Comparison of ENCODE assay signal across 12 cellular contexts in the genomic region with DNA sequence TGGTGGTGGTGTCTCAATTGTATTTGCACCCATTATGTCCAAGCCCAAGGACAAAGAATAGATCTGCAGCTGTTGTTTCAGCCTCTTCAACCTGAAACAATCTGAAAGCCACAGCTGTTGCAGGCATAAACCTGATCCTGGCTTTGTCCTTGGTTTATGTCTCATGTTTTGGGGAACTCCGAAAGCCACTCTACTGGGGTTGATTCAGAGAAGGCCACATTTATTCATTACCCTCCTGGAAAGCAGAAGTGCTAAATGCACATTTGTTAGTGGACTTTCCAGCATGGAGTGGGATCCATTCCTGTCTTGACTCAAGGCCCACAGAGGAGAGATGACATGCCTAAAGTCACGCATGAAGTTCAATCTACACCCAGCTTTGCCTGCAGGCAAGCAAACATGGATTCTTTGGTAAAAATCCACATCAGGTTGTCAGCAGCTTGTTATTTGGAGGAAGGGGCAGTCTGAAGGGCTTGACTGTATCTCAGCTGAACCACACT. TPM values are rescaled to one million over a fixed set of nuclear protein-coding genes. Genes with fewer than 3 reads are reported as not detected.
DNase-seq lines count a peak whose midpoint lies in the region; ATAC-seq and TF ChIP-seq lines count a peak whose summit lies in the region.
"Had no signal": no experiment of that assay in that cellular context is flagged by ENCODE, and none has a peak within 500 bp of the region (broad histone marks: within the 10 kb centered on the region; RNA-seq: fewer than 3 reads in every experiment).

No MANE protein-coding gene starts in this region.

- ATAC-seq in GM19023 (IDR thresholded peaks at IDR 0.05; ENCODE audit: unreplicated experiment) (peak; percentile 72), HG03095 (IDR thresholded peaks at IDR 0.05; ENCODE audit: unreplicated experiment) (peak; percentile 66)

- 100% methylated on average over 2 of the region's 2 CpGs for WGBS in mammary epithelial cell (ENCODE audit: low coverage, missing lambda C conversion rate)
- 100% methylated on average over 2 of the region's 2 CpGs for WGBS in thyroid gland, 2 donors

- peaks cover 0 to 2% of the 10 kb centered on the region in 2 donors for H3K27me3 Mint-ChIP-seq in CD8-positive, alpha-beta memory T cell

- H2AFZ ChIP-seq in mammary epithelial cell (ENCODE audit: low read depth, low read length) = peak overlapping the region; percentile 81

- H4K20me1 ChIP-seq in mammary epithelial cell (ENCODE audit: insufficient read depth, low read length) = no peaks in the 10 kb centered on the region

- H3K36me3 ChIP-seq in CD8-positive, alpha-beta memory T cell (ENCODE audit: insufficient read depth, low read length) = no peaks in the 10 kb centered on the region
- H3K36me3 ChIP-seq in mammary epithelial cell (ENCODE audit: insufficient read depth, low read length) = no peaks in the 10 kb centered on the region
- H3K36me3 ChIP-seq in thyroid gland = no peaks in the 10 kb centered on the region
- H3K36me3 ChIP-seq: neutrophil had no signal

- H3K4me1 Mint-ChIP-seq in CD8-positive, alpha-beta memory T cell = peaks cover 42 to 58% (median 49%) of the 10 kb centered on the region in 3 donors

- no peak overlapping the region for H3K4me2 ChIP-seq in mammary epithelial cell (ENCODE audit: insufficient read depth, low read depth, low read length)

- peaks cover 41% of the 10 kb centered on the region for H3K4me1 ChIP-seq in CD8-positive, alpha-beta memory T cell (ENCODE audit: insufficient read depth, low read length)
- peaks cover 47% of the 10 kb centered on the region for H3K4me1 ChIP-seq in mammary epithelial cell (ENCODE audit: insufficient read depth, low read length)
- no peaks in the 10 kb centered on the region for H3K4me1 ChIP-seq in thyroid gland

- no peaks in the 10 kb centered on the region for H3K79me2 ChIP-seq in mammary epithelial cell (ENCODE audit: insufficient read depth, low read length)

- H3K4me3 Mint-ChIP-seq in CD8-positive, alpha-beta memory T cell = no peak overlapping the region

- H3K27me3 ChIP-seq in CD8-positive, alpha-beta memory T cell (ENCODE audit: insufficient read depth, low read length, poor library complexity, severe bottlenecking) = no peaks in the 10 kb centered on the region
- H3K27me3 ChIP-seq in mammary epithelial cell (ENCODE audit: insufficient read depth, low read length) (no peaks in the 10 kb centered on the region), thyroid gland (no peaks in the 10 kb centered on the region)
- H3K27me3 ChIP-seq: neutrophil had no signal

- no peaks in the 10 kb centered on the region for H3K9me3 ChIP-seq in CD8-positive, alpha-beta memory T cell (ENCODE audit: low read length)
- no peaks in the 10 kb centered on the region for H3K9me3 ChIP-seq in mammary epithelial cell (replicated peaks; ENCODE audit: insufficient read depth, low read length)
- no peaks in the 10 kb centered on the region for H3K9me3 ChIP-seq in thyroid gland
- H3K9me3 ChIP-seq: neutrophil had no signal

- H3K36me3 Mint-ChIP-seq in CD8-positive, alpha-beta memory T cell = peaks cover 0 to 2% (median 0%) of the 10 kb centered on the region in 3 donors

- H3K9ac ChIP-seq in mammary epithelial cell (ENCODE audit: insufficient read depth, low read length) = peak overlapping the region; percentile 6

- dilution Hi-C loops in mammary epithelial cell (cut with HindIII; ENCODE audit: low sequenced_read_pairs) = no loop called here

- H3K9me3 Mint-ChIP-seq in CD8-positive, alpha-beta memory T cell = no peaks in the 10 kb centered on the region

- H3K4me3 ChIP-seq in CD8-positive, alpha-beta memory T cell (ENCODE audit: low read length) = no peak overlapping the region
- H3K4me3 ChIP-seq in mammary epithelial cell (replicated peaks in 1 of 3; ENCODE audit: insufficient read depth in 1 of 3, low read depth in 2 of 3, low read length in 3 of 3) = no peak overlapping the region
- no peak overlapping the region for H3K4me3 ChIP-seq in thyroid gland (replicated peaks in 1 of 3)
- H3K4me3 ChIP-seq: SK-N-MC had no signal

- intact Hi-C loops in mammary epithelial cell (cut with micrococcal nuclease) (no loop called here), thyroid gland (cut with DNase I) (no loop called here)

- TF ChIP-seq CTCF in mammary epithelial cell (conservative IDR thresholded peaks at IDR 0.05 in 1 of 2, IDR thresholded peaks at IDR 0.05 in 1 of 2; ENCODE audit: extremely low read depth in 1 of 2, insufficient read depth in 1 of 2, low read depth in 1 of 2, low read length in 2 of 2) (no peak), thyroid gland (IDR thresholded peaks at IDR 0.05) (no peak)

- peak overlapping the region in 2 of 8 donors; percentile 7 to 38 for H3K27ac Mint-ChIP-seq in CD8-positive, alpha-beta memory T cell

- POLR2A ChIA-PET in CD8-positive, alpha-beta memory T cell (lab: Charles Lee) = no interaction called here

- in situ Hi-C loops in mammary epithelial cell (cut with MboI; ENCODE audit: low sequenced_read_pairs in 2 of 2) = no loop called here

- BruUV-seq in mammary epithelial cell (replicated peaks; lab: Mats Ljungman, UMichigan) = no TSS peak

- no peak for DNase-seq in CD8-positive, alpha-beta memory T cell
- DNase-seq in mammary epithelial cell (peak; percentile 78), activated gamma-delta T cell treated with Interleukin-2 at 50 U/mL for 16 hours (no peak), NCI-H146 treated with DMSO at 0.1 percent for 48 hours (lab: John Stamatoyannopoulos, UW; ENCODE audit: unreplicated experiment) (no peak), thyroid gland (no peak)
- no peak for DNase-seq in activated CD4-positive, alpha-beta T cell treated with anti-CD3 and anti-CD28 coated beads, Interleukin-2, amount 50 U/mL, for 1 hour

- CTCF ChIA-PET in CD8-positive, alpha-beta memory T cell (lab: Charles Lee) = no interaction called here
- CTCF ChIA-PET in mammary epithelial cell (lab: Charles Lee; ENCODE audit: low non-redundant PET) = no interaction called here

- no peak for TF ChIP-seq POLR2A in thyroid gland (IDR thresholded peaks at IDR 0.05)

- H3K27ac ChIP-seq in CD8-positive, alpha-beta memory T cell (ENCODE audit: low read depth, low read length) = peak overlapping the region; percentile 12
- H3K27ac ChIP-seq in mammary epithelial cell (ENCODE audit: insufficient read depth, low read depth, low read length) (peak overlapping the region; percentile 47), thyroid gland (no peak overlapping the region)
- H3K27ac ChIP-seq: neutrophil, SK-N-MC had no signal

RNA-seq across cellular contexts. Expression of a gene that starts 36.0 kb away (rescaled TPM):
- 10 to 100 TPM; 26.5 to 26.8 TPM for total RNA-seq in CD8-positive, alpha-beta memory T cell
- polyA plus RNA-seq in CD8-positive, alpha-beta memory T cell = 4.1 TPM
- total RNA-seq in mammary epithelial cell = 1 to 10 TPM; 1.0 to 4.5 TPM
- polyA plus RNA-seq in mammary epithelial cell = 32.3 TPM
- 96.8 TPM for polyA minus RNA-seq in mammary epithelial cell
- 10 to 100 TPM in 2 of 4 donors, 1 to 10 TPM in 2; 6.4 to 15.2 (median 10.0) TPM for total RNA-seq in thyroid gland

RNA-seq across cellular contexts. Expression of a gene that starts 40.6 kb away (rescaled TPM):
- total RNA-seq in CD8-positive, alpha-beta memory T cell = under 1 TPM; 0.09 to 0.11 TPM
- polyA plus RNA-seq in CD8-positive, alpha-beta memory T cell = 0.28 TPM
- total RNA-seq in mammary epithelial cell = not detected
- 0.02 TPM for polyA plus RNA-seq in mammary epithelial cell
- not detected for polyA minus RNA-seq in mammary epithelial cell
- under 1 TPM in 2 of 4 donors, not detected in 2; 0.11 to 0.27 TPM for total RNA-seq in thyroid gland
- total RNA-seq: glomerular endothelial cell had no signal

RNA-seq across cellular contexts. Expression of a gene that starts 59.7 kb away (rescaled TPM):
- not detected for total RNA-seq in CD8-positive, alpha-beta memory T cell
- polyA plus RNA-seq in CD8-positive, alpha-beta memory T cell = not detected
- total RNA-seq in mammary epithelial cell = not detected
- polyA plus RNA-seq in mammary epithelial cell = not detected
- polyA minus RNA-seq in mammary epithelial cell = not detected
- total RNA-seq in thyroid gland = not detected
- total RNA-seq: Daoy, glomerular endothelial cell had no signal

Comparison
In these comparisons a context has a peak if more than half of its experiments do, and no peak if none do; other contexts are left out.
1. H3K27ac ChIP-seq: peak in CD8-positive, alpha-beta memory T cell (single experiment) and mammary epithelial cell (single experiment); none in thyroid gland (0 of 3).